Comparison of ENCODE assay signal across 8 cellular contexts in the genomic region with DNA sequence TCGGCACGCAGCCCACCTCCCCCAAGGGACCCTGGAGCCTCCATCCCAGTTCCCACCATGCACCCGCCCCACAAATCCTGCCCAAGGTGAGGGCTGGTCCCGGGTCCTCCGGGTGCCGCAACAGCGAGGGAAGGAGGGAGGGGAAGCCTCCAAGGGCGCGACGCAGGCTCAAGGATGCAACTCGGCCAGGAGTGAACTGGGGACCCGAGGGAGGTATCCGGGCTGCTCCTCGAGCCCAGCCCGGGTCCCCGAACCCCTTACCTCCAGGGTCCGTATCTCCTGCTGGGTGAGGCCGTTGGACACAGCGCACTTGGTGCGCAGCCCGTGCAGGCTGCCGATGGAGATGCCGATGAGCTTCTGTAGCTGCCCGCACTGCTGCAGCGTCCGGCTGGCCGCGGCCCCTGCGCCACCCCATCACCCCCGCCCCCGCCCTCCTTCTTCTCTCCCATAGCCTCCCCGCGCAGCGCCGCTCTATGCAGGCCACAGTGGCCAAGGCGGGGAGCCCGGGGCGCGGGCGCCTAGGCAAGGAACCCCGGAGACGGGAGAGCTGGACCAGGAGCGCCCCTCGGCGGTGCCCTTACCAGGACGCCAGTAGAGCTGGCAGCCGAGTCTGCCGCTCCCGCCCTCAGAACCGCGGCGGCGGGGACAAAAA.
A peak's percentile ranks its signal among the peaks of the same experiment; 100 is the strongest.
DNase-seq lines count a peak whose midpoint lies in the region; ATAC-seq, FAIRE-seq and TF ChIP-seq lines count a peak whose summit lies in the region.

No MANE protein-coding gene starts in this region.

- H3K4me2 ChIP-seq in astrocyte (ENCODE audit: low read length) (peak overlapping the region; percentile 87), keratinocyte (ENCODE audit: control insufficient read depth, extremely low read depth, insufficient read depth, low read depth, low read length) (peak overlapping the region; percentile 10)

- no peaks in the 10 kb centered on the region for H3K9me1 ChIP-seq in keratinocyte (ENCODE audit: control insufficient read depth, extremely low read depth, insufficient read depth, low read length)

- H2AFZ ChIP-seq in astrocyte (ENCODE audit: low read depth, low read length): peak overlapping the region; percentile 18
- H2AFZ ChIP-seq in keratinocyte (ENCODE audit: control insufficient read depth, low read length): no peak overlapping the region

- peaks cover 4% of the 10 kb centered on the region for H3K4me1 Mint-ChIP-seq in astrocyte (ENCODE audit: low read depth, unreplicated experiment)

- TF ChIP-seq CTCF in astrocyte (IDR thresholded peaks at IDR 0.05; ENCODE audit: insufficient read depth, low read depth, low read length) (no peak), keratinocyte (optimal IDR thresholded peaks at IDR 0.05 in 1 of 3, IDR thresholded peaks at IDR 0.05 in 1 of 3, conservative IDR thresholded peaks at IDR 0.05 in 1 of 3; ENCODE audit: extremely low read depth in 1 of 3, insufficient read depth in 2 of 3, low read length in 3 of 3) (no peak), tibial artery (IDR thresholded peaks at IDR 0.05) (no peak)

- intact Hi-C loops in tibial artery (cut with DNase I; ENCODE audit: low total_unique reads): no loop called here

- H3K27ac ChIP-seq in astrocyte (ENCODE audit: low read depth, low read length) (no peak overlapping the region), keratinocyte (ENCODE audit: control insufficient read depth, insufficient read depth, low read length) (no peak overlapping the region), tibial artery (no peak overlapping the region)

- H3K27ac Mint-ChIP-seq in astrocyte (ENCODE audit: unreplicated experiment): no peak overlapping the region

- H3K4me3 Mint-ChIP-seq in astrocyte (ENCODE audit: unreplicated experiment): peak overlapping the region; percentile 80

- H3K9me3 Mint-ChIP-seq in astrocyte (ENCODE audit: unreplicated experiment): peaks cover 2% of the 10 kb centered on the region

- H4K20me1 ChIP-seq in astrocyte (ENCODE audit: insufficient read depth, low read length) (no peaks in the 10 kb centered on the region), keratinocyte (ENCODE audit: control insufficient read depth, extremely low read depth, insufficient read depth, low read length) (no peaks in the 10 kb centered on the region)

- FAIRE-seq in astrocyte (lab: Jason Lieb, UNC) (no peak), keratinocyte (lab: Jason Lieb, UNC) (no peak)

- H3K79me2 ChIP-seq in astrocyte (ENCODE audit: insufficient read depth, low read length): no peaks in the 10 kb centered on the region
- no peaks in the 10 kb centered on the region for H3K79me2 ChIP-seq in keratinocyte (ENCODE audit: control insufficient read depth, insufficient read depth, low read length)

- no peaks in the 10 kb centered on the region for H3K36me3 Mint-ChIP-seq in astrocyte (ENCODE audit: low read depth, unreplicated experiment)

- H3K4me1 ChIP-seq in astrocyte (ENCODE audit: insufficient read depth, low read length) (no peaks in the 10 kb centered on the region), keratinocyte (ENCODE audit: control insufficient read depth, extremely low read depth, insufficient read depth, low read length) (no peaks in the 10 kb centered on the region), tibial artery (peaks cover 0 to 14% (median 10%) of the 10 kb centered on the region in 4 donors)

- H3K4me3 ChIP-seq in astrocyte (ENCODE audit: insufficient read depth, low read depth, low read length): peak overlapping the region; percentile 42
- H3K4me3 ChIP-seq in keratinocyte (ENCODE audit: control insufficient read depth in 2 of 3, extremely low read depth in 1 of 3, insufficient read depth in 2 of 3, low read depth in 1 of 3, low read length in 3 of 3): peak overlapping the region in 1 of 3 experiments; percentile 30
- H3K4me3 ChIP-seq in tibial artery: peak overlapping the region; percentile 33 to 46

- H3K27me3 ChIP-seq in astrocyte (ENCODE audit: insufficient read depth, low read length) (peaks cover 16% of the 10 kb centered on the region), keratinocyte (ENCODE audit: control insufficient read depth, extremely low read depth, insufficient read depth, low read length) (peaks cover 14% of the 10 kb centered on the region), tibial artery (peaks cover 0 to 20% of the 10 kb centered on the region in 2 donors)

- no peak for ATAC-seq in GM18502 (IDR thresholded peaks at IDR 0.05; ENCODE audit: poor library complexity, unreplicated experiment)

- H3K27me3 Mint-ChIP-seq in astrocyte (ENCODE audit: low read depth, unreplicated experiment): peaks cover 26% of the 10 kb centered on the region

- H3K9me3 ChIP-seq in astrocyte (ENCODE audit: insufficient read depth, low read depth, low read length) (no peaks in the 10 kb centered on the region), keratinocyte (ENCODE audit: control insufficient read depth, low read depth, low read length) (no peaks in the 10 kb centered on the region), tibial artery (no peaks in the 10 kb centered on the region)

- H3K9ac ChIP-seq in astrocyte (ENCODE audit: low read length): no peak overlapping the region
- no peak overlapping the region for H3K9ac ChIP-seq in keratinocyte (ENCODE audit: control insufficient read depth, extremely low read depth, insufficient read depth, low read length)

- dilution Hi-C loops in keratinocyte (cut with MboI; ENCODE audit: extremely low pct_ligation_motif_present, low sequenced_read_pairs): no loop called here

- peak; percentile 3 for DNase-seq in stimulated activated CD4-positive, alpha-beta T cell treated with anti-CD3 and anti-CD28 coated beads, Interleukin-15, amount 100 ng/mL, for 24 hours
- DNase-seq in stimulated activated CD4-positive, alpha-beta T cell treated with anti-CD3 and anti-CD28 coated beads, Interleukin-4, amount 100 ng/mL, for 24 hours: no peak
- peak; percentile 3 for DNase-seq in astrocyte (ENCODE audit: low read depth)
- DNase-seq in keratinocyte (ENCODE audit: low read depth, low spot score): no peak
- DNase-seq in tibial artery: no peak
- no peak for DNase-seq in kidney glomerular epithelial cell (lab: John Stamatoyannopoulos, UW)
- DNase-seq in HCEC 1CT: no peak

- H3K36me3 ChIP-seq in astrocyte (ENCODE audit: insufficient read depth, low read length): no peaks in the 10 kb centered on the region
- H3K36me3 ChIP-seq in keratinocyte (ENCODE audit: control insufficient read depth in 2 of 2, extremely low read depth in 1 of 2, insufficient read depth in 2 of 2, low read length in 2 of 2): no peaks in the 10 kb centered on the region
- H3K36me3 ChIP-seq in tibial artery: no peaks in the 10 kb centered on the region

Comparison
In these comparisons a context has a peak if more than half of its experiments do, and no peak if none do; other contexts are left out.
1. DNase-seq: peak in stimulated activated CD4-positive, alpha-beta T cell treated with anti-CD3 and anti-CD28 coated beads, Interleukin-15, amount 100 ng/mL, for 24 hours (single experiment) and astrocyte (single experiment); none in stimulated activated CD4-positive, alpha-beta T cell treated with anti-CD3 and anti-CD28 coated beads, Interleukin-4, amount 100 ng/mL, for 24 hours (single experiment), keratinocyte (single experiment), tibial artery (0 of 2), kidney glomerular epithelial cell (single experiment) and HCEC 1CT (single experiment).